8 cellular contexts compared by ENCODE assay signal in genomic region chr7:42931834-42932651, GRCh38. TPM values are rescaled to one million over a fixed set of nuclear protein-coding genes. Genes with fewer than 3 reads are reported as not detected.
DNase-seq lines count a peak whose midpoint lies in the region; ATAC-seq, FAIRE-seq and TF ChIP-seq lines count a peak whose summit lies in the region.

Gene MRPL32, plus strand, starts transcription at chr7:42932376. Its CDS starts 11 bp downstream, at chr7:42932387.
Gene PSMA2, minus strand, starts transcription at chr7:42932174. Its CDS starts 16 bp downstream, at chr7:42932158.

- peak within 1 kb of the TSS; percentile 98 to 99 for H3K27ac Mint-ChIP-seq in natural killer cell

- TF ChIP-seq POLR2A in H54 (IDR thresholded peaks at IDR 0.05; ENCODE audit: low read depth, low read length) (peak; percentile 88), Raji (IDR thresholded peaks at IDR 0.05; ENCODE audit: insufficient read depth, low read depth, low read length) (peak; percentile 88)

- peak within 1 kb of the TSS; percentile 100 for H3K4me2 ChIP-seq in Loucy (ENCODE audit: low read depth, low read length, poor library complexity, severe bottlenecking)

- H3K4me3 ChIP-seq in Loucy (ENCODE audit: low read length, poor library complexity, severe bottlenecking): peak within 1 kb of the TSS; percentile 90

- H3K9me2 ChIP-seq in Loucy (replicated peaks; ENCODE audit: low read depth, low read length): no peaks in the 10 kb centered on the region

- H3K4me3 Mint-ChIP-seq in natural killer cell: peak within 1 kb of the TSS; percentile 100

- H3K9me3 Mint-ChIP-seq in natural killer cell: no peaks in the 10 kb centered on the region

- TF ChIP-seq CTCF in Loucy (conservative IDR thresholded peaks at IDR 0.05; ENCODE audit: low read length) (no peak), natural killer cell (IDR thresholded peaks at IDR 0.05) (no peak)

- H4K20me1 ChIP-seq in Loucy (ENCODE audit: insufficient read depth, low read length, poor library complexity, severe bottlenecking): peaks cover 59% of the 10 kb centered on the region

- peak within 1 kb of the TSS; percentile 95 for H2AFZ ChIP-seq in Loucy (ENCODE audit: low read length)

- peak; percentile 98 for FAIRE-seq in H54 (lab: Jason Lieb, UNC)

- H3K9me3 ChIP-seq in Loucy (ENCODE audit: insufficient read depth, low read depth, low read length): no peaks in the 10 kb centered on the region

- ATAC-seq in natural killer cell: peak; percentile 98 to 100 (median 99)

- peaks cover 8% of the 10 kb centered on the region for H3K36me3 Mint-ChIP-seq in natural killer cell

- peak; percentile 98 for DNase-seq in EL
- peak; percentile 95 for DNase-seq in H54 (ENCODE audit: insufficient read length, low spot score)
- peak; percentile 91 for DNase-seq in activated T-helper 9 cell treated with anti-CD3 and anti-CD28 coated beads, Interleukin-2, amount 50 U/mL, for 16 hours (ENCODE audit: low read depth)
- DNase-seq in fibroblast of peridontal ligament (ENCODE audit: extremely low read depth): peak; percentile 97
- peak; percentile 89 for DNase-seq in natural killer cell
- peak; percentile 95 for DNase-seq in stimulated activated naive CD4-positive, alpha-beta T cell treated with Interleukin-2 at 50 U/mL for 16 hours (lab: John Stamatoyannopoulos, UW)

- H3K36me3 ChIP-seq in Loucy (ENCODE audit: insufficient read depth, low read length): peaks cover 7% of the 10 kb centered on the region; the same call in 1 of the 2 replicates

- H3K9ac ChIP-seq in Loucy (ENCODE audit: low read depth, low read length, poor library complexity, severe bottlenecking): peak within 1 kb of the TSS; percentile 93

- H3F3A ChIP-seq in Loucy (ENCODE audit: low read depth): no peaks in the 10 kb centered on the region

- H3K27me3 ChIP-seq in Loucy (ENCODE audit: insufficient read depth, low read length, poor library complexity, severe bottlenecking): no peaks in the 10 kb centered on the region

- peaks cover 93% of the 10 kb centered on the region for H3K79me2 ChIP-seq in Loucy (ENCODE audit: insufficient read depth, low read length)

- peaks cover 36 to 54% of the 10 kb centered on the region in 2 donors for H3K4me1 Mint-ChIP-seq in natural killer cell

- intact Hi-C loops in natural killer cell (cut with micrococcal nuclease): loop anchor here (1.0 kb wide), 1 partner anchor 21 kb away; no protein-coding TSS in a partner anchor

- H3K4me1 ChIP-seq in Loucy (ENCODE audit: insufficient read depth, low read length, poor library complexity, severe bottlenecking): peaks cover 67% of the 10 kb centered on the region

- H3K27me3 Mint-ChIP-seq in natural killer cell (ENCODE audit: low read depth in 2 of 2): no peaks in the 10 kb centered on the region

RNA-seq across cellular contexts. Expression of gene MRPL32, which starts in this region (rescaled TPM):
- 10 to 100 TPM; 22.5 to 36.9 (median 32.6) TPM for total RNA-seq in natural killer cell

RNA-seq across cellular contexts. Expression of gene PSMA2, which starts in this region (rescaled TPM):
- 10 to 100 TPM; 46.5 to 55.6 (median 48.3) TPM for total RNA-seq in natural killer cell

Comparison
In these comparisons a context has a peak if more than half of its experiments do, and no peak if none do; other contexts are left out.
1. Peak in every context shown above with its lines: DNase-seq, ATAC-seq and H3K4me3 ChIP-seq.